ENCODE assay signal across 29 cellular contexts in genomic region chr12:81162725-81163124, GRCh38.
"Had no signal": no experiment of that assay in that cellular context is flagged by ENCODE, and none has a peak within 500 bp of the region (broad histone marks: within the 10 kb centered on the region; RNA-seq: fewer than 3 reads in every experiment).

No MANE protein-coding gene starts in this region.

- H3K27me3 Mint-ChIP-seq: activated naive CD8-positive, alpha-beta T cell treated with anti-CD3 and anti-CD28 coated beads, Interleukin-2, amount 10 ng/mL, durations not matched to agents 7 days and 5 days had no signal

- H3K36me3 Mint-ChIP-seq: activated naive CD8-positive, alpha-beta T cell treated with anti-CD3 and anti-CD28 coated beads, Interleukin-2, amount 10 ng/mL, durations not matched to agents 7 days and 5 days had no signal

- H3K4me1 Mint-ChIP-seq: activated naive CD8-positive, alpha-beta T cell treated with anti-CD3 and anti-CD28 coated beads, Interleukin-2, amount 10 ng/mL, durations not matched to agents 7 days and 5 days had no signal

- DNase-seq: activated CD4-positive, alpha-beta T cell treated with anti-CD3 and anti-CD28 coated beads for 48 hours; activated CD4-positive, alpha-beta T cell treated with anti-CD3 and anti-CD28 coated beads, Interleukin-2, amount 50 U/mL, for 4 hours; activated CD4-positive, CD25-positive, alpha-beta regulatory T cell treated with anti-CD3 and anti-CD28 coated beads, Interleukin-2, amount 50 U/mL, for 72 hours; activated CD8-positive, alpha-beta memory T cell treated with anti-CD3 and anti-CD28 coated beads, Interleukin-2, amount 50 U/mL, for 48 hours; activated CD8-positive, alpha-beta T cell treated with anti-CD3 and anti-CD28 coated beads, Interleukin-2, amount 10 ng/mL, durations not matched to agents 7 days and 5 days; activated naive CD4-positive, alpha-beta T cell treated with anti-CD3 and anti-CD28 coated beads, Interleukin-2, amount 50 U/mL, for 16 hours; activated naive CD8-positive, alpha-beta T cell treated with anti-CD3 and anti-CD28 coated beads, Interleukin-2, amount 10 ng/mL, durations not matched to agents 7 days and 5 days; activated T-cell treated with anti-CD3 and anti-CD28 coated beads, Interleukin-2, amount 50 U/mL, for 1 hour; body of pancreas; MG63; MV-4-11; NCI-H1092 treated with DMSO at 0.1 percent for 48 hours; NCI-H1417 treated with DMSO at 0.1 percent for 48 hours; NCI-H1694; NCI-H2029; NCI-H2107; NCI-H2171 treated with DMSO at 0.1 percent for 48 hours; NCI-H226; NCI-H526 treated with DMSO at 0.1 percent for 48 hours; NK-92 treated with Interleukin-12 subunit alpha and Interleukin-12 subunit beta, amount 100 ng/mL, for 24 hours; OCI-M1; Peyer's patch; Right ventricle myocardium superior; SW 1271 had no signal

- H3K4me3 ChIP-seq: ascending aorta, body of pancreas, MG63, Peyer's patch, SJSA1 had no signal

- H3K9me3 ChIP-seq: ascending aorta, body of pancreas, MG63, Peyer's patch, SJSA1 had no signal

- FAIRE-seq: bronchial epithelial cell had no signal

- H3K4me3 Mint-ChIP-seq: activated CD8-positive, alpha-beta T cell treated with anti-CD3 and anti-CD28 coated beads, Interleukin-2, amount 10 ng/mL, durations not matched to agents 7 days and 5 days; activated naive CD8-positive, alpha-beta T cell treated with anti-CD3 and anti-CD28 coated beads, Interleukin-2, amount 10 ng/mL, durations not matched to agents 7 days and 5 days had no signal

- H3K27ac ChIP-seq: ascending aorta, body of pancreas, Peyer's patch, RWPE1, SJSA1 had no signal

- ATAC-seq: activated CD8-positive, alpha-beta T cell treated with anti-CD3 and anti-CD28 coated beads, Interleukin-2, amount 10 ng/mL, durations not matched to agents 7 days and 5 days; body of pancreas; SK-N-SH treated with all-trans-retinoic acid at 6 μM for 48 hours had no signal

- H3K27me3 ChIP-seq: ascending aorta, body of pancreas, MG63, Peyer's patch, SJSA1 had no signal

- H3K4me1 ChIP-seq: ascending aorta, body of pancreas, Peyer's patch had no signal

- H3K27ac Mint-ChIP-seq: activated CD8-positive, alpha-beta T cell treated with anti-CD3 and anti-CD28 coated beads, Interleukin-2, amount 10 ng/mL, durations not matched to agents 7 days and 5 days; activated naive CD8-positive, alpha-beta T cell treated with anti-CD3 and anti-CD28 coated beads, Interleukin-2, amount 10 ng/mL, durations not matched to agents 7 days and 5 days had no signal

- H3K36me3 ChIP-seq: MG63, Peyer's patch, SJSA1 had no signal
